ENCODE assay signal across 1 cellular context in genomic region chr11:61596990-61597389, GRCh38.
A peak's percentile ranks its signal among the peaks of the same experiment; 100 is the strongest.
TF ChIP-seq lines count a peak whose summit lies in the region.

No MANE protein-coding gene starts in this region.

TF ChIP-seq in WTC11, 78 proteins besides CTCF, POLR2A, EP300 and RAD21:
- 0 out of 2 replicates have a peak, but pooled peaks have one; percentile 8 for TF ChIP-seq PRDM15 (CRISPR knock-in tag; IDR thresholded peaks at IDR 0.05)
- no peak for TF ChIP-seq NFYB (CRISPR knock-in tag; conservative IDR thresholded peaks at IDR 0.05; ENCODE audit: low read depth)
